In the genomic region with DNA sequence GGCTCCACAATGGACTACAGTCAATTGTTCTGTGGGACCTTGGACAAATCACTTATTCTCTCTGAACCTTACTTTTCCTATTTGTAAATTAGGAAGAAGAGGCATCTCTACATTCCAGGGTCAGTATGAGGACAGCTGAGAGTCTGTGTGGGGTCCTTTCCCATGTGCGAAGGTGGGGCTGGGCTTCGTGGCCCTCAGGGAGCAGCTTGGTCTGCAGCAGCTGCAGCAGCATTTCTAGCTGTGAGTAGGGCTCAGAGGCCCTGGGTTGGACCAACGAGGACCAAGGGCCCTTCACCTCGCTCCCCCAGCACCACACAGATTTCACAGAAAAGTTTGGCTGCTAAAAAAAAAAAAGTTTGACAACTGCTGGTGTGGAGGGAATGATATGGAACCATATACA, we compare ENCODE assay signal across 1 cellular context.
TF ChIP-seq lines count a peak whose summit lies in the region.

No MANE protein-coding gene starts in this region.

TF ChIP-seq in endothelial cell of umbilical vein, 7 proteins besides CTCF, POLR2A, EP300 and RAD21:
- no peak for TF ChIP-seq FOS (IDR thresholded peaks at IDR 0.05; ENCODE audit: borderline replicate concordance, insufficient read depth, low read length)
- no peak for TF ChIP-seq POLR2AphosphoS5 (IDR thresholded peaks at IDR 0.05; ENCODE audit: insufficient read depth, low read depth, low read length)
- TF ChIP-seq JUN (IDR thresholded peaks at IDR 0.05; ENCODE audit: borderline replicate concordance, insufficient read depth, insufficient read length, low read depth) = no peak
- TF ChIP-seq EZH2 (IDR thresholded peaks at IDR 0.05; ENCODE audit: borderline replicate concordance, low read depth, low read length, severe bottlenecking) = no peak
- TF ChIP-seq MAX (IDR thresholded peaks at IDR 0.05; ENCODE audit: insufficient read depth, insufficient read length) = no peak
- no peak for TF ChIP-seq GATA2 (IDR thresholded peaks at IDR 0.05; ENCODE audit: insufficient read depth, insufficient read length, low read depth, low read length)
- no peak for TF ChIP-seq MYC (IDR thresholded peaks at IDR 0.05; ENCODE audit: low read depth, low read length)
